22 cellular contexts compared by ENCODE assay signal in genomic region chr19:29442910-29443309, GRCh38.
"Had no signal": no experiment of that assay in that cellular context is flagged by ENCODE, and none has a peak within 500 bp of the region (broad histone marks: within the 10 kb centered on the region; RNA-seq: fewer than 3 reads in every experiment).

No MANE protein-coding gene starts in this region.

- DNase-seq: naive thymus-derived CD4-positive, alpha-beta T cell; natural killer cell; nucleus accumbens; pancreas; psoas muscle; right cardiac atrium; sigmoid colon; small intestine; stimulated activated CD4-positive, alpha-beta T cell treated with anti-CD3 and anti-CD28 coated beads, Interleukin-15, amount 100 ng/mL, for 24 hours; stimulated activated CD4-positive, alpha-beta T cell treated with anti-CD3 and anti-CD28 coated beads, Interleukin-2, amount 100 ng/mL, for 24 hours; stimulated activated CD4-positive, alpha-beta T cell treated with anti-CD3 and anti-CD28 coated beads, Interleukin-2, amount 100 ng/mL, for 48 hours; stimulated activated CD4-positive, alpha-beta T cell treated with anti-CD3 and anti-CD28 coated beads, Interleukin-4, amount 100 ng/mL, for 24 hours; stimulated activated naive B cell treated with anti-CD40 and anti-IgM and Interleukin-4, amounts not matched to agents 10 μg/mL and 1 μg/mL and 100 μg/mL, for 72 hours; stimulated activated naive CD4-positive, alpha-beta T cell treated with Interleukin-2 at 50 U/mL for 16 hours; stomach; tibial artery; transverse colon; upper lobe of right lung; uterus had no signal

- H2AFZ ChIP-seq: neural progenitor cell had no signal

- H3K4me3 ChIP-seq: neural progenitor cell, pancreas, psoas muscle, right lobe of liver, sigmoid colon, stomach, tibial artery, transverse colon, upper lobe of right lung, uterus had no signal

- H3K27ac ChIP-seq: neural progenitor cell, neutrophil, pancreas, psoas muscle, right lobe of liver, sigmoid colon, stomach, tibial artery, transverse colon, upper lobe of right lung, uterus had no signal

- H3K27me3 ChIP-seq: neural progenitor cell, neutrophil, right lobe of liver, tibial artery, transverse colon, upper lobe of right lung, uterus had no signal

- H3K9ac ChIP-seq: neural progenitor cell had no signal

- H3K4me2 ChIP-seq: neural progenitor cell had no signal

- H3K9me3 ChIP-seq: neutrophil, pancreas, psoas muscle, right lobe of liver, transverse colon, upper lobe of right lung, uterus had no signal

- H3K4me1 ChIP-seq: neural progenitor cell, pancreas, psoas muscle, right lobe of liver, sigmoid colon, stomach, tibial artery, transverse colon, upper lobe of right lung, uterus had no signal

- H3K36me3 ChIP-seq: neural progenitor cell, neutrophil, pancreas, right lobe of liver, sigmoid colon, stomach, tibial artery, transverse colon, upper lobe of right lung, uterus had no signal
